Comparison of ENCODE assay signal across 17 cellular contexts in genomic region chr1:47838562-47839459, GRCh38.
A peak's percentile ranks its signal among the peaks of the same experiment; 100 is the strongest.
DNase-seq lines count a peak whose midpoint lies in the region; ATAC-seq and TF ChIP-seq lines count a peak whose summit lies in the region.
"Had no signal": no experiment of that assay in that cellular context is flagged by ENCODE, and none has a peak within 500 bp of the region (broad histone marks: within the 10 kb centered on the region; RNA-seq: fewer than 3 reads in every experiment).

No MANE protein-coding gene starts in this region.

- H3K27ac Mint-ChIP-seq in endodermal cell (no peak overlapping the region), nephron (peak overlapping the region in 2 of 3 experiments; percentile 46 to 68)
- H3K27ac Mint-ChIP-seq: IgD-negative memory B cell had no signal

- H3K27me3 ChIP-seq in heart right ventricle (no peaks in the 10 kb centered on the region), endodermal cell (ENCODE audit: control insufficient read depth, insufficient read depth, low read length, poor library complexity, severe bottlenecking) (no peaks in the 10 kb centered on the region), stomach (peaks cover 0 to 9% (median 0%) of the 10 kb centered on the region in 3 donors), GM23248 (replicated peaks; ENCODE audit: insufficient read depth) (no peaks in the 10 kb centered on the region; the same call in 1 of the 2 replicates)
- H3K27me3 ChIP-seq: BLaER1 had no signal

- peaks cover 11% of the 10 kb centered on the region for H3K36me3 Mint-ChIP-seq in endodermal cell (ENCODE audit: low read depth)
- peaks cover 31% of the 10 kb centered on the region for H3K36me3 Mint-ChIP-seq in nephron (ENCODE audit: low read depth)
- H3K36me3 Mint-ChIP-seq: IgD-negative memory B cell had no signal

- H3K27me3 Mint-ChIP-seq in endodermal cell (ENCODE audit: insufficient read depth), result no peaks in the 10 kb centered on the region
- peaks cover 22% of the 10 kb centered on the region for H3K27me3 Mint-ChIP-seq in nephron (ENCODE audit: low read depth)

- H3K27ac ChIP-seq in heart right ventricle (no peak overlapping the region), endodermal cell (ENCODE audit: low read depth, low read length) (no peak overlapping the region), stomach (peak overlapping the region in 3 of 5 donors; percentile 6 to 44 (median 41)), GM23248 (no peak overlapping the region)
- H3K27ac ChIP-seq: BLaER1 had no signal

- peaks cover 0 to 25% (median 14%) of the 10 kb centered on the region in 11 donors for H3K9me3 ChIP-seq in heart right ventricle
- H3K9me3 ChIP-seq in endodermal cell (ENCODE audit: control insufficient read depth, low read length), result peaks cover 22% of the 10 kb centered on the region
- H3K9me3 ChIP-seq in stomach, result peaks cover 0 to 15% (median 14%) of the 10 kb centered on the region in 4 donors
- no peaks in the 10 kb centered on the region for H3K9me3 ChIP-seq in GM23248 (ENCODE audit: low read depth)

- peaks cover 0 to 16% (median 0%) of the 10 kb centered on the region in 9 donors for H3K4me1 ChIP-seq in heart right ventricle
- H3K4me1 ChIP-seq in endodermal cell (ENCODE audit: control insufficient read depth, insufficient read depth, low read length), result no peaks in the 10 kb centered on the region
- peaks cover 6 to 31% (median 18%) of the 10 kb centered on the region in 4 donors for H3K4me1 ChIP-seq in stomach
- no peaks in the 10 kb centered on the region for H3K4me1 ChIP-seq in GM23248 (ENCODE audit: insufficient read depth)

- H3K4me2 ChIP-seq in GM23248 (ENCODE audit: unreplicated experiment), result no peak overlapping the region
- H3K4me2 ChIP-seq: BLaER1 had no signal

- H3F3A ChIP-seq in GM23248 (ENCODE audit: insufficient read depth), result no peaks in the 10 kb centered on the region

- no peaks in the 10 kb centered on the region for H3K9me2 ChIP-seq in GM23248 (ENCODE audit: insufficient read depth)

- TF ChIP-seq EP300 in stomach (IDR thresholded peaks at IDR 0.05), result no peak

- peaks cover 18% of the 10 kb centered on the region for H3K4me1 Mint-ChIP-seq in endodermal cell
- peaks cover 42% of the 10 kb centered on the region for H3K4me1 Mint-ChIP-seq in nephron
- H3K4me1 Mint-ChIP-seq: IgD-negative memory B cell had no signal

- no peak overlapping the region for H2AFZ ChIP-seq in GM23248

- H3K36me3 ChIP-seq in heart right ventricle (no peaks in the 10 kb centered on the region), endodermal cell (ENCODE audit: control insufficient read depth, insufficient read depth, low read length) (peaks cover 14% of the 10 kb centered on the region), stomach (no peaks in the 10 kb centered on the region), GM23248 (ENCODE audit: low read depth) (no peaks in the 10 kb centered on the region)
- H3K36me3 ChIP-seq: BLaER1 had no signal

- in situ Hi-C loops in GM23248 (cut with MboI), result no loop called here

- H3K4me3 Mint-ChIP-seq in endodermal cell (no peak overlapping the region), nephron (no peak overlapping the region)
- H3K4me3 Mint-ChIP-seq: IgD-negative memory B cell had no signal

- no peaks in the 10 kb centered on the region for H4K20me1 ChIP-seq in GM23248 (ENCODE audit: insufficient read depth)
- H4K20me1 ChIP-seq: BLaER1 had no signal

- ATAC-seq in Right ventricle myocardium superior (ENCODE audit: poor library complexity) (no peak), heart right ventricle (no peak)

- TF ChIP-seq CTCF in heart right ventricle (IDR thresholded peaks at IDR 0.05) (no peak), endodermal cell (conservative IDR thresholded peaks at IDR 0.05) (no peak), nephron (IDR thresholded peaks at IDR 0.05; ENCODE audit: unreplicated experiment in 3 of 3) (no peak), stomach (IDR thresholded peaks at IDR 0.05) (no peak)

- 83 to 84% methylated on average over 16 of the region's 16 CpGs for WGBS in heart right ventricle, 2 donors
- WGBS in endodermal cell (ENCODE audit: insufficient coverage in 1 of 2, insufficient read length in 1 of 2), 2 experiments, result 95% methylated on average over 12 to 16 of the region's 16 CpGs
- WGBS in stomach, 5 donors, result 53 to 75% (median 54%) methylated on average over 16 of the region's 16 CpGs
- 63% methylated on average over 16 of the region's 16 CpGs for WGBS in GM23248 (ENCODE audit: low coverage in 1 of 2, low lambda C conversion rate in 2 of 2, missing lambda C conversion rate in 2 of 2), 2 experiments

- H3K9me3 Mint-ChIP-seq in endodermal cell, result peaks cover 7% of the 10 kb centered on the region
- H3K9me3 Mint-ChIP-seq in nephron, result peaks cover 9% of the 10 kb centered on the region

- no peaks in the 10 kb centered on the region for H3K79me2 ChIP-seq in GM23248 (ENCODE audit: insufficient read depth)

- H3K4me3 ChIP-seq in heart right ventricle (no peak overlapping the region), endodermal cell (ENCODE audit: low read length) (no peak overlapping the region), stomach (no peak overlapping the region), GM23248 (no peak overlapping the region)
- H3K4me3 ChIP-seq: BLaER1 had no signal

- no peak overlapping the region for H3K9ac ChIP-seq in endodermal cell (ENCODE audit: extremely low read depth, low read length, poor library complexity, severe bottlenecking)
- H3K9ac ChIP-seq in GM23248, result no peak overlapping the region
- H3K9ac ChIP-seq: BLaER1 had no signal

- DNase-seq in Right ventricle myocardium superior, result peak; percentile 34
- no peak for DNase-seq in heart right ventricle
- peak; percentile 20 for DNase-seq in endodermal cell
- peak; percentile 32 for DNase-seq in stomach
- no peak for DNase-seq in GM23248
- DNase-seq in NCI-H2171 (lab: John Stamatoyannopoulos, UW), result no peak
- DNase-seq in DMS153 (lab: John Stamatoyannopoulos, UW), result no peak
- DNase-seq: 8988T, DMS 273 treated with DMSO at 0.1 percent for 48 hours, EL, HCEC 1CT, NCI-H187 treated with DMSO at 0.1 percent for 48 hours, NCI-H446 treated with DMSO at 0.1 percent for 48 hours, NCI-H774 had no signal

- intact Hi-C loops in Right ventricle myocardium superior (cut with DNase I), result no loop called here
- intact Hi-C loops in heart right ventricle (cut with DNase I), result loop anchor here in 1 of 10 donors (10.0 kb wide), 1 partner anchor 96 kb away; no protein-coding TSS in a partner anchor
- intact Hi-C loops in stomach (cut with DNase I; ENCODE audit: low total_unique reads), result no loop called here

- TF ChIP-seq POLR2A in stomach (IDR thresholded peaks at IDR 0.05), result no peak

Comparison
In these comparisons a context has a peak if more than half of its experiments do, and no peak if none do; other contexts are left out.
1. DNase-seq: peak in Right ventricle myocardium superior (single experiment), endodermal cell (single experiment) and stomach (single experiment); none in heart right ventricle (0 of 2), GM23248 (single experiment), NCI-H2171 (single experiment) and DMS153 (single experiment).
2. H3K27ac ChIP-seq: peak in stomach (3 of 5); none in heart right ventricle (0 of 10), endodermal cell (single experiment) and GM23248 (single experiment).